ENCODE assay signal across 1 cellular context in genomic region chr22:37182101-37182948, GRCh38.
TF ChIP-seq lines count a peak whose summit lies in the region.

No MANE protein-coding gene starts in this region.

TF ChIP-seq in K562, 482 proteins besides CTCF, POLR2A, EP300 and RAD21:
- TF ChIP-seq GTF2F1 (IDR thresholded peaks at IDR 0.05; ENCODE audit: low read depth, low read length) (no peak), ZKSCAN8 (CRISPR knock-in tag; IDR thresholded peaks at IDR 0.05) (peak; percentile 80), CTBP1 (IDR thresholded peaks at IDR 0.05; ENCODE audit: borderline replicate concordance) (peak; percentile 86), NRF1 (conservative IDR thresholded peaks at IDR 0.05 in 1 of 2, IDR thresholded peaks at IDR 0.05 in 1 of 2) (peak; percentile 44 to 67)
